8 cellular contexts compared by ENCODE assay signal in the genomic region with DNA sequence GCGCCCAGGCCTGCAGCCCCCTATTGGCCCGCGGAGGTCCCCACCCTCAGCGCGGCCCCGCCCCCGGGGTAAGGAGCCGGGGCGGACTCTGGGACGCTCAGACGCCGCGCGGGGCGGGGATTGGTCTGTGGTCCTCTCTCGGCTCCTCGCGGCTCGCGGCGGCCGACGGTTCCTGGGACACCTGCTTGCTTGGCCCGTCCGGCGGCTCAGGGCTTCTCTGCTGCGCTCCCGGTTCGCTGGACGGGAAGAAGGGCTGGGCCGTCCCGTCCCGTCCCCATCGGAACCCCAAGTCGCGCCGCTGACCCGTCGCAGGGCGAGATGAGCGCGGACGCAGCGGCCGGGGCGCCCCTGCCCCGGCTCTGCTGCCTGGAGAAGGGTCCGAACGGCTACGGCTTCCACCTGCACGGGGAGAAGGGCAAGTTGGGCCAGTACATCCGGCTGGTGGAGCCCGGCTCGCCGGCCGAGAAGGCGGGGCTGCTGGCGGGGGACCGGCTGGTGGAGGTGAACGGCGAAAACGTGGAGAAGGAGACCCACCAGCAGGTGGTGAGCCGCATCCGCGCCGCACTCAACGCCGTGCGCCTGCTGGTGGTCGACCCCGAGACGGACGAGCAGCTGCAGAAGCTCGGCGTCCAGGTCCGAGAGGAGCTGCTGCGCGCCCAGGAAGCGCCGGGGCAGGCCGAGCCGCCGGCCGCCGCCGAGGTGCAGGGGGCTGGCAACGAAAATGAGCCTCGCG. TPM values are rescaled to one million over a fixed set of nuclear protein-coding genes. Genes with fewer than 3 reads are reported as not detected.
DNase-seq lines count a peak whose midpoint lies in the region; ATAC-seq and TF ChIP-seq lines count a peak whose summit lies in the region.

A gene (plus strand): TSS at position 100 of the 733 bp plus-strand sequence. CDS start 219 bp downstream, at position 319.

- no peaks in the 10 kb centered on the region for H3K27me3 ChIP-seq in hepatocyte

- H3K9me3 ChIP-seq in T-helper 17 cell (ENCODE audit: control insufficient read depth, low read length, poor library complexity, severe bottlenecking), result no peaks in the 10 kb centered on the region
- H3K9me3 ChIP-seq in hepatocyte (ENCODE audit: low read depth), result no peaks in the 10 kb centered on the region

- H3K79me2 ChIP-seq in hepatocyte, result peaks cover 54% of the 10 kb centered on the region

- H3K27me3 Mint-ChIP-seq in HFFc6 (ENCODE audit: insufficient read depth), result peaks cover 3% of the 10 kb centered on the region
- H3K27me3 Mint-ChIP-seq in T-helper 17 cell, result no peaks in the 10 kb centered on the region

- peaks cover 5% of the 10 kb centered on the region; the same call in 1 of the 2 replicates for H3K36me3 Mint-ChIP-seq in HFFc6 (ENCODE audit: low read depth)
- H3K36me3 Mint-ChIP-seq in T-helper 17 cell (ENCODE audit: low read depth), result peaks cover 12% of the 10 kb centered on the region

- WGBS in hepatocyte (ENCODE audit: low lambda C conversion rate, missing lambda C conversion rate), result under 1% methylated on average over 83 of the region's 89 CpGs

- no peaks in the 10 kb centered on the region for H3K9me3 Mint-ChIP-seq in HFFc6

- H3K27ac Mint-ChIP-seq in HFFc6, result peak within 1 kb of the TSS; percentile 66; the same call in 1 of the 2 replicates
- H3K27ac Mint-ChIP-seq in T-helper 17 cell, result peak within 1 kb of the TSS; percentile 95

- no peak within 1 kb of the TSS for H2AFZ ChIP-seq in hepatocyte

- peaks cover 59% of the 10 kb centered on the region for H3K4me1 ChIP-seq in hepatocyte (ENCODE audit: insufficient read depth)

- peak within 1 kb of the TSS; percentile 87 for H3K4me2 ChIP-seq in hepatocyte

- H3K36me3 ChIP-seq in hepatocyte (replicated peaks; ENCODE audit: insufficient read depth, low read depth), result no peaks in the 10 kb centered on the region

- no peaks in the 10 kb centered on the region for H3K9me2 ChIP-seq in hepatocyte (replicated peaks; ENCODE audit: insufficient read depth)

- peaks cover 28% of the 10 kb centered on the region for H4K20me1 ChIP-seq in hepatocyte (ENCODE audit: insufficient read depth, poor library complexity, severe bottlenecking)

- TF ChIP-seq CTCF in GM12873 (IDR thresholded peaks at IDR 0.05; ENCODE audit: insufficient read depth, low read depth, low read length, missing control alignments), result peak; percentile 38
- TF ChIP-seq CTCF in HFFc6 (IDR thresholded peaks at IDR 0.05), result peak; percentile 17
- TF ChIP-seq CTCF in hepatocyte (IDR thresholded peaks at IDR 0.05; ENCODE audit: poor library complexity), result peak; percentile 37
- peak; percentile 31 for TF ChIP-seq CTCF in retinal pigment epithelial cell (conservative IDR thresholded peaks at IDR 0.05; ENCODE audit: low read depth, low read length)

- peak within 1 kb of the TSS; percentile 96 for H3K27ac ChIP-seq in hepatocyte

- peak; percentile 83 for DNase-seq in HFFc6
- DNase-seq in NCI-H1092 treated with DMSO at 0.1 percent for 48 hours (lab: John Stamatoyannopoulos, UW), result peak; percentile 42
- DNase-seq in T-helper 17 cell, result peak; percentile 90 to 95 (median 91)
- peak in 54 of 58 donors; percentile 19 to 94 (median 87) for DNase-seq in anterior cingulate cortex (lab: John Stamatoyannopoulos, UW)
- peak; percentile 98 for DNase-seq in hepatocyte (ENCODE audit: low spot score)
- DNase-seq in retinal pigment epithelial cell (ENCODE audit: low read depth), result no peak
- DNase-seq in DMS153 treated with DMSO at 0.1 percent for 48 hours (lab: John Stamatoyannopoulos, UW; ENCODE audit: unreplicated experiment), result no peak

- H3K4me3 ChIP-seq in hepatocyte (peak within 1 kb of the TSS; percentile 98), retinal pigment epithelial cell (ENCODE audit: low read length) (peak within 1 kb of the TSS; percentile 98)

- H3K4me3 Mint-ChIP-seq in HFFc6 (peak within 1 kb of the TSS; percentile 90), T-helper 17 cell (peak within 1 kb of the TSS; percentile 99)

- peak; percentile 90 for ATAC-seq in T-helper 17 cell

- peaks cover 48% of the 10 kb centered on the region for H3K4me1 Mint-ChIP-seq in HFFc6 (ENCODE audit: low read depth)
- H3K4me1 Mint-ChIP-seq in T-helper 17 cell, result peaks cover 55% of the 10 kb centered on the region

RNA-seq across cellular contexts. Expression of the gene that starts here (rescaled TPM):
- 10 to 100 TPM; 15.7 to 18.9 (median 17.5) TPM for total RNA-seq in HFFc6 (2021; fragmentation: NEBNext Ultra II Directional; extraction: Animal tissue kit (Norgen Biotek cat#: 25700))
- total RNA-seq in T-helper 17 cell (100 to 1,000 TPM; 130 to 132 TPM), hepatocyte (263 and 269 TPM in 2 replicates)
- 712 and 763 TPM in 2 replicates for polyA plus RNA-seq in hepatocyte

Comparison
In these comparisons a context has a peak if more than half of its experiments do, and no peak if none do; other contexts are left out.
1. RNA of the gene that starts here (total RNA-seq): 263 to 269 TPM in hepatocyte and 130 to 132 TPM in T-helper 17 cell; 15.7 to 18.9 TPM in HFFc6; every median in the first group is over 4 times any median in the second.
2. DNase-seq: peak in HFFc6 (single experiment), NCI-H1092 treated with DMSO at 0.1 percent for 48 hours (single experiment), T-helper 17 cell (3 of 3), anterior cingulate cortex (54 of 58) and hepatocyte (single experiment); none in retinal pigment epithelial cell (single experiment) and DMS153 treated with DMSO at 0.1 percent for 48 hours (single experiment).
3. Peak in every context shown above with its lines, with median percentiles within 50 percentile points of each other: CTCF ChIP-seq.